Comparison of ENCODE assay signal across 1 cellular context in the genomic region with DNA sequence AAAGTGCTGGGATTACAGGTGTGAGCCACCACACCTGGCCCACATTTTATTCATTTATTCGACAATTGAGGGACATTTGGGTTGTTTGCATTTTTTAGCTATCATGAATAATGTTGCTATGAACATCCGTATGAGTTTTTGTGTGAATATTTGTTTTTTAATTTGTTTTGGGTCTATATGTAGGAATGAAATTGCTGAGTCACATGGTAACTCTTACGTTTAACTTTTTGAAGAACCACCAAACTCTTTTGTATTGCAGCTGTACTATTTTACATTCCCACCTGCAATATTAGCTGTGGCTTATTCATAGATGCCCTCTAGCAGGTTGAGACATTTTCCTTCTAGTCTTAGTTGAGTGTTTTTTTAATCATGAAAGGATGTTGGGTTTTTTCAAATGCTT.
A peak's percentile ranks its signal among the peaks of the same experiment; 100 is the strongest.
TF ChIP-seq lines count a peak whose summit lies in the region.

No MANE protein-coding gene starts in this region.

TF ChIP-seq in K562, 482 proteins besides CTCF, POLR2A, EP300 and RAD21 (continues in another document):
- TF ChIP-seq, protein P1, sequence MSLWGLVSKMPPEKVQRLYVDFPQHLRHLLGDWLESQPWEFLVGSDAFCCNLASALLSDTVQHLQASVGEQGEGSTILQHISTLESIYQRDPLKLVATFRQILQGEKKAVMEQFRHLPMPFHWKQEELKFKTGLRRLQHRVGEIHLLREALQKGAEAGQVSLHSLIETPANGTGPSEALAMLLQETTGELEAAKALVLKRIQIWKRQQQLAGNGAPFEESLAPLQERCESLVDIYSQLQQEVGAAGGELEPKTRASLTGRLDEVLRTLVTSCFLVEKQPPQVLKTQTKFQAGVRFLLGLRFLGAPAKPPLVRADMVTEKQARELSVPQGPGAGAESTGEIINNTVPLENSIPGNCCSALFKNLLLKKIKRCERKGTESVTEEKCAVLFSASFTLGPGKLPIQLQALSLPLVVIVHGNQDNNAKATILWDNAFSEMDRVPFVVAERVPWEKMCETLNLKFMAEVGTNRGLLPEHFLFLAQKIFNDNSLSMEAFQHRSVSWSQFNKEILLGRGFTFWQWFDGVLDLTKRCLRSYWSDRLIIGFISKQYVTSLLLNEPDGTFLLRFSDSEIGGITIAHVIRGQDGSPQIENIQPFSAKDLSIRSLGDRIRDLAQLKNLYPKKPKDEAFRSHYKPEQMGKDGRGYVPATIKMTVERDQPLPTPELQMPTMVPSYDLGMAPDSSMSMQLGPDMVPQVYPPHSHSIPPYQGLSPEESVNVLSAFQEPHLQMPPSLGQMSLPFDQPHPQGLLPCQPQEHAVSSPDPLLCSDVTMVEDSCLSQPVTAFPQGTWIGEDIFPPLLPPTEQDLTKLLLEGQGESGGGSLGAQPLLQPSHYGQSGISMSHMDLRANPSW (CRISPR knock-in tag; IDR thresholded peaks at IDR 0.05): no peak
- TF ChIP-seq ZNF217 (CRISPR knock-in tag; IDR thresholded peaks at IDR 0.05) (no peak), ZNF175 (CRISPR knock-in tag; IDR thresholded peaks at IDR 0.05; ENCODE audit: low read depth) (no peak), SAFB (IDR thresholded peaks at IDR 0.05; ENCODE audit: borderline replicate concordance, low read depth, low read length) (no peak), ZSCAN29 (IDR thresholded peaks at IDR 0.05) (no peak), RFX7 (CRISPR knock-in tag; IDR thresholded peaks at IDR 0.05) (no peak), ZEB2 (IDR thresholded peaks at IDR 0.05) (no peak), KLF1 (tag; IDR thresholded peaks at IDR 0.05) (no peak), NFE2L1 (tag; IDR thresholded peaks at IDR 0.05; ENCODE audit: borderline replicate concordance, low read depth) (peak; percentile 77), MAFK (IDR thresholded peaks at IDR 0.05; ENCODE audit: low read length) (peak; percentile 28; the same call in 1 of the 2 replicates), ZC3H8 (IDR thresholded peaks at IDR 0.05) (no peak), C11orf30 (IDR thresholded peaks at IDR 0.05; ENCODE audit: low read depth) (peak; percentile 75), DACH1 (IDR thresholded peaks at IDR 0.05; ENCODE audit: partially characterized antibody) (no peak), STAG1 (CRISPR knock-in tag; IDR thresholded peaks at IDR 0.05; ENCODE audit: borderline replicate concordance) (no peak), NFE2 (IDR thresholded peaks at IDR 0.05; ENCODE audit: low read depth) (peak; percentile 64), FOXA1 (IDR thresholded peaks at IDR 0.05; ENCODE audit: borderline replicate concordance) (no peak), RCOR1 (IDR thresholded peaks at IDR 0.05; ENCODE audit: borderline replicate concordance in 1 of 2, low read depth in 2 of 2, low read length in 2 of 2) (no peak), ETV1 (tag; conservative IDR thresholded peaks at IDR 0.05; ENCODE audit: low read depth) (no peak), ZNF316 (IDR thresholded peaks at IDR 0.05) (peak; percentile 87)
- TF ChIP-seq, protein P2, sequence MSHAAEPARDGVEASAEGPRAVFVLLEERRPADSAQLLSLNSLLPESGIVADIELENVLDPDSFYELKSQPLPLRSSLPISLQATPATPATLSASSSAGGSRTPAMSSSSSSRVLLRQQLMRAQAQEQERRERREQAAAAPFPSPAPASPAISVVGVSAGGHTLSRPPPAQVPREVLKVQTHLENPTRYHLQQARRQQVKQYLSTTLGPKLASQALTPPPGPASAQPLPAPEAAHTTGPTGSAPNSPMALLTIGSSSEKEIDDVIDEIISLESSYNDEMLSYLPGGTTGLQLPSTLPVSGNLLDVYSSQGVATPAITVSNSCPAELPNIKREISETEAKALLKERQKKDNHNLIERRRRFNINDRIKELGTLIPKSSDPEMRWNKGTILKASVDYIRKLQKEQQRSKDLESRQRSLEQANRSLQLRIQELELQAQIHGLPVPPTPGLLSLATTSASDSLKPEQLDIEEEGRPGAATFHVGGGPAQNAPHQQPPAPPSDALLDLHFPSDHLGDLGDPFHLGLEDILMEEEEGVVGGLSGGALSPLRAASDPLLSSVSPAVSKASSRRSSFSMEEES (CRISPR knock-in tag; IDR thresholded peaks at IDR 0.05): peak; percentile 20; the same call in 1 of the 2 replicates
- TF ChIP-seq, protein P3, sequence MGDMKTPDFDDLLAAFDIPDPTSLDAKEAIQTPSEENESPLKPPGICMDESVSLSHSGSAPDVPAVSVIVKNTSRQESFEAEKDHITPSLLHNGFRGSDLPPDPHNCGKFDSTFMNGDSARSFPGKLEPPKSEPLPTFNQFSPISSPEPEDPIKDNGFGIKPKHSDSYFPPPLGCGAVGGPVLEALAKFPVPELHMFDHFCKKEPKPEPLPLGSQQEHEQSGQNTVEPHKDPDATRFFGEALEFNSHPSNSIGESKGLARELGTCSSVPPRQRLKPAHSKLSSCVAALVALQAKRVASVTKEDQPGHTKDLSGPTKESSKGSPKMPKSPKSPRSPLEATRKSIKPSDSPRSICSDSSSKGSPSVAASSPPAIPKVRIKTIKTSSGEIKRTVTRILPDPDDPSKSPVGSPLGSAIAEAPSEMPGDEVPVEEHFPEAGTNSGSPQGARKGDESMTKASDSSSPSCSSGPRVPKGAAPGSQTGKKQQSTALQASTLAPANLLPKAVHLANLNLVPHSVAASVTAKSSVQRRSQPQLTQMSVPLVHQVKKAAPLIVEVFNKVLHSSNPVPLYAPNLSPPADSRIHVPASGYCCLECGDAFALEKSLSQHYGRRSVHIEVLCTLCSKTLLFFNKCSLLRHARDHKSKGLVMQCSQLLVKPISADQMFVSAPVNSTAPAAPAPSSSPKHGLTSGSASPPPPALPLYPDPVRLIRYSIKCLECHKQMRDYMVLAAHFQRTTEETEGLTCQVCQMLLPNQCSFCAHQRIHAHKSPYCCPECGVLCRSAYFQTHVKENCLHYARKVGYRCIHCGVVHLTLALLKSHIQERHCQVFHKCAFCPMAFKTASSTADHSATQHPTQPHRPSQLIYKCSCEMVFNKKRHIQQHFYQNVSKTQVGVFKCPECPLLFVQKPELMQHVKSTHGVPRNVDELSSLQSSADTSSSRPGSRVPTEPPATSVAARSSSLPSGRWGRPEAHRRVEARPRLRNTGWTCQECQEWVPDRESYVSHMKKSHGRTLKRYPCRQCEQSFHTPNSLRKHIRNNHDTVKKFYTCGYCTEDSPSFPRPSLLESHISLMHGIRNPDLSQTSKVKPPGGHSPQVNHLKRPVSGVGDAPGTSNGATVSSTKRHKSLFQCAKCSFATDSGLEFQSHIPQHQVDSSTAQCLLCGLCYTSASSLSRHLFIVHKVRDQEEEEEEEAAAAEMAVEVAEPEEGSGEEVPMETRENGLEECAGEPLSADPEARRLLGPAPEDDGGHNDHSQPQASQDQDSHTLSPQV (IDR thresholded peaks at IDR 0.05): no peak
- TF ChIP-seq, protein P4, sequence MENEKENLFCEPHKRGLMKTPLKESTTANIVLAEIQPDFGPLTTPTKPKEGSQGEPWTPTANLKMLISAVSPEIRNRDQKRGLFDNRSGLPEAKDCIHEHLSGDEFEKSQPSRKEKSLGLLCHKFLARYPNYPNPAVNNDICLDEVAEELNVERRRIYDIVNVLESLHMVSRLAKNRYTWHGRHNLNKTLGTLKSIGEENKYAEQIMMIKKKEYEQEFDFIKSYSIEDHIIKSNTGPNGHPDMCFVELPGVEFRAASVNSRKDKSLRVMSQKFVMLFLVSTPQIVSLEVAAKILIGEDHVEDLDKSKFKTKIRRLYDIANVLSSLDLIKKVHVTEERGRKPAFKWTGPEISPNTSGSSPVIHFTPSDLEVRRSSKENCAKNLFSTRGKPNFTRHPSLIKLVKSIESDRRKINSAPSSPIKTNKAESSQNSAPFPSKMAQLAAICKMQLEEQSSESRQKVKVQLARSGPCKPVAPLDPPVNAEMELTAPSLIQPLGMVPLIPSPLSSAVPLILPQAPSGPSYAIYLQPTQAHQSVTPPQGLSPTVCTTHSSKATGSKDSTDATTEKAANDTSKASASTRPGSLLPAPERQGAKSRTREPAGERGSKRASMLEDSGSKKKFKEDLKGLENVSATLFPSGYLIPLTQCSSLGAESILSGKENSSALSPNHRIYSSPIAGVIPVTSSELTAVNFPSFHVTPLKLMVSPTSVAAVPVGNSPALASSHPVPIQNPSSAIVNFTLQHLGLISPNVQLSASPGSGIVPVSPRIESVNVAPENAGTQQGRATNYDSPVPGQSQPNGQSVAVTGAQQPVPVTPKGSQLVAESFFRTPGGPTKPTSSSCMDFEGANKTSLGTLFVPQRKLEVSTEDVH (IDR thresholded peaks at IDR 0.05; ENCODE audit: low read depth, partially characterized antibody): no peak
- TF ChIP-seq, protein P5, sequence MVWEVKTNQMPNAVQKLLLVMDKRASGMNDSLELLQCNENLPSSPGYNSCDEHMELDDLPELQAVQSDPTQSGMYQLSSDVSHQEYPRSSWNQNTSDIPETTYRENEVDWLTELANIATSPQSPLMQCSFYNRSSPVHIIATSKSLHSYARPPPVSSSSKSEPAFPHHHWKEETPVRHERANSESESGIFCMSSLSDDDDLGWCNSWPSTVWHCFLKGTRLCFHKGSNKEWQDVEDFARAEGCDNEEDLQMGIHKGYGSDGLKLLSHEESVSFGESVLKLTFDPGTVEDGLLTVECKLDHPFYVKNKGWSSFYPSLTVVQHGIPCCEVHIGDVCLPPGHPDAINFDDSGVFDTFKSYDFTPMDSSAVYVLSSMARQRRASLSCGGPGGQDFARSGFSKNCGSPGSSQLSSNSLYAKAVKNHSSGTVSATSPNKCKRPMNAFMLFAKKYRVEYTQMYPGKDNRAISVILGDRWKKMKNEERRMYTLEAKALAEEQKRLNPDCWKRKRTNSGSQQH (CRISPR knock-in tag; IDR thresholded peaks at IDR 0.05): no peak
- TF ChIP-seq, protein P6, sequence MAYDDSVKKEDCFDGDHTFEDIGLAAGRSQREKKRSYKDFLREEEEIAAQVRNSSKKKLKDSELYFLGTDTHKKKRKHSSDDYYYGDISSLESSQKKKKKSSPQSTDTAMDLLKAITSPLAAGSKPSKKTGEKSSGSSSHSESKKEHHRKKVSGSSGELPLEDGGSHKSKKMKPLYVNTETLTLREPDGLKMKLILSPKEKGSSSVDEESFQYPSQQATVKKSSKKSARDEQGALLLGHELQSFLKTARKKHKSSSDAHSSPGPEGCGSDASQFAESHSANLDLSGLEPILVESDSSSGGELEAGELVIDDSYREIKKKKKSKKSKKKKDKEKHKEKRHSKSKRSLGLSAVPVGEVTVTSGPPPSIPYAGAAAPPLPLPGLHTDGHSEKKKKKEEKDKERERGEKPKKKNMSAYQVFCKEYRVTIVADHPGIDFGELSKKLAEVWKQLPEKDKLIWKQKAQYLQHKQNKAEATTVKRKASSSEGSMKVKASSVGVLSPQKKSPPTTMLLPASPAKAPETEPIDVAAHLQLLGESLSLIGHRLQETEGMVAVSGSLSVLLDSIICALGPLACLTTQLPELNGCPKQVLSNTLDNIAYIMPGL (CRISPR knock-in tag; IDR thresholded peaks at IDR 0.05): no peak
- TF ChIP-seq, protein P7, sequence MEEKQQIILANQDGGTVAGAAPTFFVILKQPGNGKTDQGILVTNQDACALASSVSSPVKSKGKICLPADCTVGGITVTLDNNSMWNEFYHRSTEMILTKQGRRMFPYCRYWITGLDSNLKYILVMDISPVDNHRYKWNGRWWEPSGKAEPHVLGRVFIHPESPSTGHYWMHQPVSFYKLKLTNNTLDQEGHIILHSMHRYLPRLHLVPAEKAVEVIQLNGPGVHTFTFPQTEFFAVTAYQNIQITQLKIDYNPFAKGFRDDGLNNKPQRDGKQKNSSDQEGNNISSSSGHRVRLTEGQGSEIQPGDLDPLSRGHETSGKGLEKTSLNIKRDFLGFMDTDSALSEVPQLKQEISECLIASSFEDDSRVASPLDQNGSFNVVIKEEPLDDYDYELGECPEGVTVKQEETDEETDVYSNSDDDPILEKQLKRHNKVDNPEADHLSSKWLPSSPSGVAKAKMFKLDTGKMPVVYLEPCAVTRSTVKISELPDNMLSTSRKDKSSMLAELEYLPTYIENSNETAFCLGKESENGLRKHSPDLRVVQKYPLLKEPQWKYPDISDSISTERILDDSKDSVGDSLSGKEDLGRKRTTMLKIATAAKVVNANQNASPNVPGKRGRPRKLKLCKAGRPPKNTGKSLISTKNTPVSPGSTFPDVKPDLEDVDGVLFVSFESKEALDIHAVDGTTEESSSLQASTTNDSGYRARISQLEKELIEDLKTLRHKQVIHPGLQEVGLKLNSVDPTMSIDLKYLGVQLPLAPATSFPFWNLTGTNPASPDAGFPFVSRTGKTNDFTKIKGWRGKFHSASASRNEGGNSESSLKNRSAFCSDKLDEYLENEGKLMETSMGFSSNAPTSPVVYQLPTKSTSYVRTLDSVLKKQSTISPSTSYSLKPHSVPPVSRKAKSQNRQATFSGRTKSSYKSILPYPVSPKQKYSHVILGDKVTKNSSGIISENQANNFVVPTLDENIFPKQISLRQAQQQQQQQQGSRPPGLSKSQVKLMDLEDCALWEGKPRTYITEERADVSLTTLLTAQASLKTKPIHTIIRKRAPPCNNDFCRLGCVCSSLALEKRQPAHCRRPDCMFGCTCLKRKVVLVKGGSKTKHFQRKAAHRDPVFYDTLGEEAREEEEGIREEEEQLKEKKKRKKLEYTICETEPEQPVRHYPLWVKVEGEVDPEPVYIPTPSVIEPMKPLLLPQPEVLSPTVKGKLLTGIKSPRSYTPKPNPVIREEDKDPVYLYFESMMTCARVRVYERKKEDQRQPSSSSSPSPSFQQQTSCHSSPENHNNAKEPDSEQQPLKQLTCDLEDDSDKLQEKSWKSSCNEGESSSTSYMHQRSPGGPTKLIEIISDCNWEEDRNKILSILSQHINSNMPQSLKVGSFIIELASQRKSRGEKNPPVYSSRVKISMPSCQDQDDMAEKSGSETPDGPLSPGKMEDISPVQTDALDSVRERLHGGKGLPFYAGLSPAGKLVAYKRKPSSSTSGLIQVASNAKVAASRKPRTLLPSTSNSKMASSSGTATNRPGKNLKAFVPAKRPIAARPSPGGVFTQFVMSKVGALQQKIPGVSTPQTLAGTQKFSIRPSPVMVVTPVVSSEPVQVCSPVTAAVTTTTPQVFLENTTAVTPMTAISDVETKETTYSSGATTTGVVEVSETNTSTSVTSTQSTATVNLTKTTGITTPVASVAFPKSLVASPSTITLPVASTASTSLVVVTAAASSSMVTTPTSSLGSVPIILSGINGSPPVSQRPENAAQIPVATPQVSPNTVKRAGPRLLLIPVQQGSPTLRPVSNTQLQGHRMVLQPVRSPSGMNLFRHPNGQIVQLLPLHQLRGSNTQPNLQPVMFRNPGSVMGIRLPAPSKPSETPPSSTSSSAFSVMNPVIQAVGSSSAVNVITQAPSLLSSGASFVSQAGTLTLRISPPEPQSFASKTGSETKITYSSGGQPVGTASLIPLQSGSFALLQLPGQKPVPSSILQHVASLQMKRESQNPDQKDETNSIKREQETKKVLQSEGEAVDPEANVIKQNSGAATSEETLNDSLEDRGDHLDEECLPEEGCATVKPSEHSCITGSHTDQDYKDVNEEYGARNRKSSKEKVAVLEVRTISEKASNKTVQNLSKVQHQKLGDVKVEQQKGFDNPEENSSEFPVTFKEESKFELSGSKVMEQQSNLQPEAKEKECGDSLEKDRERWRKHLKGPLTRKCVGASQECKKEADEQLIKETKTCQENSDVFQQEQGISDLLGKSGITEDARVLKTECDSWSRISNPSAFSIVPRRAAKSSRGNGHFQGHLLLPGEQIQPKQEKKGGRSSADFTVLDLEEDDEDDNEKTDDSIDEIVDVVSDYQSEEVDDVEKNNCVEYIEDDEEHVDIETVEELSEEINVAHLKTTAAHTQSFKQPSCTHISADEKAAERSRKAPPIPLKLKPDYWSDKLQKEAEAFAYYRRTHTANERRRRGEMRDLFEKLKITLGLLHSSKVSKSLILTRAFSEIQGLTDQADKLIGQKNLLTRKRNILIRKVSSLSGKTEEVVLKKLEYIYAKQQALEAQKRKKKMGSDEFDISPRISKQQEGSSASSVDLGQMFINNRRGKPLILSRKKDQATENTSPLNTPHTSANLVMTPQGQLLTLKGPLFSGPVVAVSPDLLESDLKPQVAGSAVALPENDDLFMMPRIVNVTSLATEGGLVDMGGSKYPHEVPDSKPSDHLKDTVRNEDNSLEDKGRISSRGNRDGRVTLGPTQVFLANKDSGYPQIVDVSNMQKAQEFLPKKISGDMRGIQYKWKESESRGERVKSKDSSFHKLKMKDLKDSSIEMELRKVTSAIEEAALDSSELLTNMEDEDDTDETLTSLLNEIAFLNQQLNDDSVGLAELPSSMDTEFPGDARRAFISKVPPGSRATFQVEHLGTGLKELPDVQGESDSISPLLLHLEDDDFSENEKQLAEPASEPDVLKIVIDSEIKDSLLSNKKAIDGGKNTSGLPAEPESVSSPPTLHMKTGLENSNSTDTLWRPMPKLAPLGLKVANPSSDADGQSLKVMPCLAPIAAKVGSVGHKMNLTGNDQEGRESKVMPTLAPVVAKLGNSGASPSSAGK (IDR thresholded peaks at IDR 0.05): 0 out of 2 replicates have a peak, but pooled peaks have one; percentile 11
